ENCODE assay signal across 8 cellular contexts in the genomic region with DNA sequence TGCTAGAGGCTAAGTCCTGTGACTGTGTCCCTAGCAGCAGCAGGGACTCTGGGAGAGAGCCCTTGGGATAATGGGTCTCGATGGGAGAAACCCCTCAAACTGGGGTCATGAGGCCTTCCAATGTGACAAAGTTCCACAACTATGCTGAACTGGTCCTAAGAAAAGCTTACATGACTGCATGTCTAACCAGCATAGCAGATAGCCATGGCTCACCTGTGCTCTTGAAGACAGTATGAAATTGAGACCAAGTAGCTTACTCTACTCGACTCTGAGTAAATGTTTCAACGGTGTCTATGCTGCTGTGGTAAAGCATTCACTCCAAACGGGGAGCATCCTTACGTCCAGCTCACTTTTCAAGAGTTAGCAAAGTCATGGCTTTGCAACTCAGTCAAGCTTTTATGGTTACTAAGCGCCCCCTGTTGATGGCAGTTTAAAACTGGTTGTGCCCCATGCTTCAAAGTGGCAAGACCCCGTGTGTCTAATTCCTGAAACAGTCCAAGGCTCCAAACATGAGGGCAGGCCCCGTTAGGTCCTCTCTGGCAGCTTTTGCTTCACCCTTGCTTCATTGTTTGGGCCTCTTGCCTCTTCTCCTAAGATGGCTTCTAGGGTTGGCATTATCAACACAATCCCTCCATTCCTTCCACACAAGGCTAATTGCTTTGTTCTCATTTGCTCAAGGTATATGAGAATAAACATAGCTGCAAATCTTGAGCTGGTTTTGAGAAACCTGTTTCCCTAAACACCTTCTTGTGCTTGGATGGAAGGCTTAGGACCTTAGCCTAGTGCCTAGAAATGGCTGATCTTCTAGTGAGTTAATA. TPM values are rescaled to one million over a fixed set of nuclear protein-coding genes. Genes with fewer than 3 reads are reported as not detected.
DNase-seq lines count a peak whose midpoint lies in the region; ATAC-seq, FAIRE-seq and TF ChIP-seq lines count a peak whose summit lies in the region.

No MANE protein-coding gene starts in this region.

- TF ChIP-seq POLR2A in A549 (IDR thresholded peaks at IDR 0.05; ENCODE audit: low read length), result no peak
- TF ChIP-seq POLR2A in esophagus muscularis mucosa (IDR thresholded peaks at IDR 0.05; ENCODE audit: low read depth), result no peak

- H3K9me3 Mint-ChIP-seq in natural killer cell treated with Interleukin-12 subunit alpha and Interleukin-12 subunit beta and Interleukin-15 and Interleukin-18, amount 100 ng/mL, for 72 hours, result no peaks in the 10 kb centered on the region

- H3K27me3 Mint-ChIP-seq in natural killer cell treated with Interleukin-12 subunit alpha and Interleukin-12 subunit beta and Interleukin-15 and Interleukin-18, amount 100 ng/mL, for 72 hours, result peaks cover 9 to 14% of the 10 kb centered on the region in 2 donors

- H3K4me1 Mint-ChIP-seq in natural killer cell treated with Interleukin-12 subunit alpha and Interleukin-12 subunit beta and Interleukin-15 and Interleukin-18, amount 100 ng/mL, for 72 hours (ENCODE audit: low read depth in 2 of 2), result peaks cover 4 to 6% of the 10 kb centered on the region in 2 donors

- no peaks in the 10 kb centered on the region for H3K36me3 Mint-ChIP-seq in natural killer cell treated with Interleukin-12 subunit alpha and Interleukin-12 subunit beta and Interleukin-15 and Interleukin-18, amount 100 ng/mL, for 72 hours

- ATAC-seq in A549, result peak; percentile 81 to 92
- peak; percentile 72 for ATAC-seq in GM18498 (IDR thresholded peaks at IDR 0.05; ENCODE audit: unreplicated experiment)
- ATAC-seq in HG03175 (IDR thresholded peaks at IDR 0.05; ENCODE audit: unreplicated experiment), result peak; percentile 73
- peak; percentile 64 to 74 for ATAC-seq in natural killer cell treated with Interleukin-12 subunit alpha and Interleukin-12 subunit beta and Interleukin-15 and Interleukin-18, amount 100 ng/mL, for 72 hours
- peak; percentile 65 for ATAC-seq in stimulated activated naive CD8-positive, alpha-beta T cell treated with anti-CD3 and anti-CD28 coated beads, Interleukin-15, Interleukin-2, amounts not matched to agents 100 U/mL and 50 U/mL, for 24 hours

- TF ChIP-seq CTCF in A549 (IDR thresholded peaks at IDR 0.05), result peak; percentile 60
- TF ChIP-seq CTCF in esophagus muscularis mucosa (IDR thresholded peaks at IDR 0.05), result peak; percentile 66 to 81 (median 75)

- 6% methylated on average over 8 of the region's 8 CpGs for whole genome bisulfite sequencing in A549 (ENCODE audit: missing lambda C conversion rate)
- 7% methylated on average over 7 of the region's 8 CpGs for WGBS in esophagus muscularis mucosa

- no peaks in the 10 kb centered on the region for H3K27me3 ChIP-seq in esophagus muscularis mucosa

- H3K4me2 ChIP-seq in A549, result no peak overlapping the region

- H3K27ac Mint-ChIP-seq in natural killer cell treated with Interleukin-12 subunit alpha and Interleukin-12 subunit beta and Interleukin-15 and Interleukin-18, amount 100 ng/mL, for 72 hours, result no peak overlapping the region

- intact Hi-C loops in esophagus muscularis mucosa (cut with DNase I), result loop anchor here (2.0 to 10.0 kb wide), 4 partner anchors 106 to 779 kb away; a partner anchor contains a TSS

- H3K9me3 ChIP-seq in A549, result no peaks in the 10 kb centered on the region
- H3K9me3 ChIP-seq in esophagus muscularis mucosa, result no peaks in the 10 kb centered on the region

- no peak for FAIRE-seq in A549 (lab: Jason Lieb, UNC)

- H3K4me1 ChIP-seq in A549 (no peaks in the 10 kb centered on the region), esophagus muscularis mucosa (peaks cover 0 to 5% (median 3%) of the 10 kb centered on the region in 4 donors)

- no peak for TF ChIP-seq EP300 in A549 (IDR thresholded peaks at IDR 0.05)
- TF ChIP-seq EP300 in esophagus muscularis mucosa (IDR thresholded peaks at IDR 0.05), result no peak

- no peaks in the 10 kb centered on the region for H3K36me3 ChIP-seq in esophagus muscularis mucosa

- CTCF ChIA-PET in A549 (lab: Yijun Ruan, JAX), result interaction anchor here (0.6 to 3.4 kb wide), 33 partner anchors 9 to 1024 kb away, joined by 3 to 39 read pairs (median 4); no protein-coding TSS in a partner anchor

- no peak overlapping the region for H3K4me3 ChIP-seq in A549
- H3K4me3 ChIP-seq in esophagus muscularis mucosa, result no peak overlapping the region

- DNase-seq in A549 (ENCODE audit: low read depth in 1 of 2, low spot score in 1 of 2), result peak; percentile 36 to 74
- peak; percentile 26 for DNase-seq in NOMO-1 treated with dmso at 0.1 percent for 144 hours (lab: John Stamatoyannopoulos, UW; ENCODE audit: unreplicated experiment)
- peak; percentile 61 for DNase-seq in activated T-cell treated with anti-CD3 and anti-CD28 coated beads for 4 hours
- no peak for DNase-seq in esophagus muscularis mucosa (ENCODE audit: extremely low spot score)
- peak; percentile 71 for DNase-seq in natural killer cell treated with Interleukin-12 subunit alpha and Interleukin-12 subunit beta and Interleukin-15 and Interleukin-18, amount 100 ng/mL, for 72 hours (ENCODE audit: low spot score)
- DNase-seq in stimulated activated naive CD8-positive, alpha-beta T cell treated with anti-CD3 and anti-CD28 coated beads, Interleukin-15, Interleukin-2, amounts not matched to agents 100 U/mL and 50 U/mL, for 24 hours, result peak; percentile 71

- POLR2A ChIA-PET in A549 (lab: Yijun Ruan, JAX), result interaction anchor here (0.5 kb wide), 1 partner anchor 147 kb away, joined by 3 read pairs; no protein-coding TSS in a partner anchor

- peak; percentile 75 to 79 for TF ChIP-seq RAD21 in A549 (conservative IDR thresholded peaks at IDR 0.05 in 1 of 2, IDR thresholded peaks at IDR 0.05 in 1 of 2)

- H3K27ac ChIP-seq in A549 (no peak overlapping the region), esophagus muscularis mucosa (replicated peaks in 1 of 4) (no peak overlapping the region)

- H3K4me3 Mint-ChIP-seq in natural killer cell treated with Interleukin-12 subunit alpha and Interleukin-12 subunit beta and Interleukin-15 and Interleukin-18, amount 100 ng/mL, for 72 hours, result no peak overlapping the region

TF ChIP-seq in A549, 52 proteins besides CTCF, POLR2A, EP300 and RAD21:
- TF ChIP-seq HDAC2 (IDR thresholded peaks at IDR 0.05) (no peak), ZNF302 (CRISPR knock-in tag; IDR thresholded peaks at IDR 0.05) (no peak), SMC3 (IDR thresholded peaks at IDR 0.05) (peak; percentile 58), TFCP2L1 (CRISPR knock-in tag; IDR thresholded peaks at IDR 0.05) (no peak), ZFP36 (IDR thresholded peaks at IDR 0.05; ENCODE audit: borderline replicate concordance, partially characterized antibody) (no peak), RNF2 (IDR thresholded peaks at IDR 0.05; ENCODE audit: borderline replicate concordance, low read depth) (no peak), CBX2 (IDR thresholded peaks at IDR 0.05; ENCODE audit: borderline replicate concordance, low read depth) (no peak)
- TF ChIP-seq, protein P1, sequence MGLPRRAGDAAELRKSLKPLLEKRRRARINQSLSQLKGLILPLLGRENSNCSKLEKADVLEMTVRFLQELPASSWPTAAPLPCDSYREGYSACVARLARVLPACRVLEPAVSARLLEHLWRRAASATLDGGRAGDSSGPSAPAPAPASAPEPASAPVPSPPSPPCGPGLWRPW (IDR thresholded peaks at IDR 0.05), result no peak
- TF ChIP-seq, protein P2, sequence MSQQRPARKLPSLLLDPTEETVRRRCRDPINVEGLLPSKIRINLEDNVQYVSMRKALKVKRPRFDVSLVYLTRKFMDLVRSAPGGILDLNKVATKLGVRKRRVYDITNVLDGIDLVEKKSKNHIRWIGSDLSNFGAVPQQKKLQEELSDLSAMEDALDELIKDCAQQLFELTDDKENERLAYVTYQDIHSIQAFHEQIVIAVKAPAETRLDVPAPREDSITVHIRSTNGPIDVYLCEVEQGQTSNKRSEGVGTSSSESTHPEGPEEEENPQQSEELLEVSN (IDR thresholded peaks at IDR 0.05; ENCODE audit: borderline replicate concordance, low read depth), result no peak

RNA-seq across cellular contexts. Expression of a gene that starts 46.6 kb away (rescaled TPM):
- polyA plus RNA-seq in A549 (2011; rRNA removed) (9.8 and 10.2 TPM in 2 replicates), A549 (2017; fragmentation: RNase III; extraction: RNeasy Plus Mini Kit Qiagen cat#74134 plus additional on column Dnase treatment) (2.1 to 4.5 TPM (median 3.9 TPM) in 3 replicates)
- polyA plus RNA-seq in A549 (2012; cell fraction: cytosol; rRNA removed), result 0.91 and 1.2 TPM in 2 replicates
- 0.44 and 0.98 TPM in 2 replicates for polyA plus RNA-seq in A549 (2012; cell fraction: nucleus; rRNA removed)
- polyA minus RNA-seq in A549 (2011; rRNA and poly(A)+ RNA removed), result 1.9 and 2.1 TPM in 2 replicates
- total RNA-seq in esophagus muscularis mucosa, result 10 to 100 TPM; 25.7 to 33.3 (median 26.2) TPM
- 10 to 100 TPM; 10.3 to 29.0 TPM for total RNA-seq in natural killer cell treated with Interleukin-12 subunit alpha and Interleukin-12 subunit beta and Interleukin-15 and Interleukin-18, amount 100 ng/mL, for 72 hours
